Comparison of ENCODE assay signal across 33 cellular contexts in genomic region chr3:99690761-99691369, GRCh38. TPM values are rescaled to one million over a fixed set of nuclear protein-coding genes. Genes with fewer than 3 reads are reported as not detected.
"Had no signal": no experiment of that assay in that cellular context is flagged by ENCODE, and none has a peak within 500 bp of the region (broad histone marks: within the 10 kb centered on the region; RNA-seq: fewer than 3 reads in every experiment).

No MANE protein-coding gene starts in this region.

- H3K27ac Mint-ChIP-seq: activated CD4-positive, alpha-beta T cell treated with anti-CD3 and anti-CD28 coated beads, Interleukin-2, amount 10 ng/mL, durations not matched to agents 7 days and 5 days; activated CD8-positive, alpha-beta memory T cell treated with anti-CD3 and anti-CD28 coated beads, Interleukin-2, amount 10 ng/mL, durations not matched to agents 7 days and 5 days; activated CD8-positive, alpha-beta T cell treated with anti-CD3 and anti-CD28 coated beads, Interleukin-2, amount 10 ng/mL, durations not matched to agents 7 days and 5 days; activated naive CD4-positive, alpha-beta T cell treated with anti-CD3 and anti-CD28 coated beads for 36 hours; activated naive CD8-positive, alpha-beta T cell treated with anti-CD3 and anti-CD28 coated beads for 36 hours; nephron progenitor cell; stimulated activated naive B cell treated with anti-CD40 and anti-IgM and Interleukin-4, amounts not matched to agents 10 μg/mL and 1 μg/mL and 100 μg/mL, for 72 hours; WTC11 had no signal

- H3K9me3 Mint-ChIP-seq: activated CD4-positive, alpha-beta T cell treated with anti-CD3 and anti-CD28 coated beads, Interleukin-2, amount 10 ng/mL, durations not matched to agents 7 days and 5 days; activated naive CD4-positive, alpha-beta T cell treated with anti-CD3 and anti-CD28 coated beads for 36 hours; activated naive CD8-positive, alpha-beta T cell treated with anti-CD3 and anti-CD28 coated beads for 36 hours; nephron progenitor cell; stimulated activated naive B cell treated with anti-CD40 and anti-IgM and Interleukin-4, amounts not matched to agents 10 μg/mL and 1 μg/mL and 100 μg/mL, for 72 hours; WTC11 had no signal

- DNase-seq: activated CD4-positive, alpha-beta T cell treated with anti-CD3 and anti-CD28 coated beads for 1 hour; activated CD4-positive, alpha-beta T cell treated with anti-CD3 and anti-CD28 coated beads, Interleukin-2, amount 10 ng/mL, durations not matched to agents 7 days and 5 days; activated CD8-positive, alpha-beta memory T cell treated with anti-CD3 and anti-CD28 coated beads, Interleukin-2, amount 10 ng/mL, durations not matched to agents 7 days and 5 days; activated CD8-positive, alpha-beta T cell treated with anti-CD3 and anti-CD28 coated beads, Interleukin-2, amount 10 ng/mL, durations not matched to agents 7 days and 5 days; activated effector memory CD4-positive, alpha-beta T cell treated with anti-CD3 and anti-CD28 coated beads, Interleukin-2, amount 50 U/mL, for 16 hours; activated naive CD4-positive, alpha-beta T cell treated with anti-CD3 and anti-CD28 coated beads for 36 hours; activated naive CD8-positive, alpha-beta T cell treated with anti-CD3 and anti-CD28 coated beads for 36 hours; activated T-cell treated with anti-CD3 and anti-CD28 coated beads, Interleukin-2, amount 50 U/mL, for 48 hours; adrenal gland; aorta; body of pancreas; cerebellar nuclear complex; foreskin fibroblast; head of caudate nucleus; hippocampal formation; left cardiac atrium; left ventricle myocardium superior; nephron progenitor cell; pancreas; retina; sigmoid colon; small intestine; stimulated activated CD4-positive, alpha-beta T cell treated with anti-CD3 and anti-CD28 coated beads, Interleukin-1b, Interleukin-23, amount 100 ng/mL, for 48 hours; stimulated activated naive B cell treated with anti-CD40 and anti-IgM and Interleukin-4, amounts not matched to agents 10 μg/mL and 1 μg/mL and 100 μg/mL, for 72 hours; stomach; T-helper 2 cell; thyroid gland; upper lobe of left lung had no signal

- H3K36me3 Mint-ChIP-seq: activated CD8-positive, alpha-beta memory T cell treated with anti-CD3 and anti-CD28 coated beads, Interleukin-2, amount 10 ng/mL, durations not matched to agents 7 days and 5 days; activated naive CD8-positive, alpha-beta T cell treated with anti-CD3 and anti-CD28 coated beads for 36 hours; stimulated activated naive B cell treated with anti-CD40 and anti-IgM and Interleukin-4, amounts not matched to agents 10 μg/mL and 1 μg/mL and 100 μg/mL, for 72 hours; WTC11 had no signal

- H3K9me3 ChIP-seq: adrenal gland, body of pancreas, pancreas, prostate gland, sigmoid colon, stomach, thyroid gland, upper lobe of left lung had no signal

- H3K27me3 ChIP-seq: adrenal gland, body of pancreas, cardiac muscle cell, pancreas, sigmoid colon, stomach, thyroid gland, upper lobe of left lung had no signal

- H3K4me1 Mint-ChIP-seq: activated CD4-positive, alpha-beta T cell treated with anti-CD3 and anti-CD28 coated beads, Interleukin-2, amount 10 ng/mL, durations not matched to agents 7 days and 5 days; activated CD8-positive, alpha-beta memory T cell treated with anti-CD3 and anti-CD28 coated beads, Interleukin-2, amount 10 ng/mL, durations not matched to agents 7 days and 5 days; activated naive CD8-positive, alpha-beta T cell treated with anti-CD3 and anti-CD28 coated beads for 36 hours; nephron progenitor cell; stimulated activated naive B cell treated with anti-CD40 and anti-IgM and Interleukin-4, amounts not matched to agents 10 μg/mL and 1 μg/mL and 100 μg/mL, for 72 hours had no signal

- ATAC-seq: activated CD8-positive, alpha-beta memory T cell treated with anti-CD3 and anti-CD28 coated beads, Interleukin-2, amount 10 ng/mL, durations not matched to agents 7 days and 5 days; activated CD8-positive, alpha-beta T cell treated with anti-CD3 and anti-CD28 coated beads, Interleukin-2, amount 10 ng/mL, durations not matched to agents 7 days and 5 days; body of pancreas; esophagus mucosa; left cardiac atrium; left ventricle myocardium superior; pancreas; stimulated activated naive B cell treated with anti-CD40 and anti-IgM and Interleukin-4, amounts not matched to agents 10 μg/mL and 1 μg/mL and 100 μg/mL, for 72 hours; WTC11 had no signal

- H3K27ac ChIP-seq: adrenal gland, body of pancreas, cardiac muscle cell, coronary artery, pancreas, prostate gland, sigmoid colon, stomach, thyroid gland, upper lobe of left lung had no signal

- H3K4me1 ChIP-seq: adrenal gland, body of pancreas, pancreas, prostate gland, stomach, thyroid gland had no signal

- H3K4me3 ChIP-seq: adrenal gland, body of pancreas, cardiac muscle cell, coronary artery, pancreas, prostate gland, sigmoid colon, stomach, thyroid gland, upper lobe of left lung had no signal

- H3K4me3 Mint-ChIP-seq: activated CD4-positive, alpha-beta T cell treated with anti-CD3 and anti-CD28 coated beads, Interleukin-2, amount 10 ng/mL, durations not matched to agents 7 days and 5 days; activated CD8-positive, alpha-beta memory T cell treated with anti-CD3 and anti-CD28 coated beads, Interleukin-2, amount 10 ng/mL, durations not matched to agents 7 days and 5 days; activated CD8-positive, alpha-beta T cell treated with anti-CD3 and anti-CD28 coated beads, Interleukin-2, amount 10 ng/mL, durations not matched to agents 7 days and 5 days; activated naive CD4-positive, alpha-beta T cell treated with anti-CD3 and anti-CD28 coated beads for 36 hours; activated naive CD8-positive, alpha-beta T cell treated with anti-CD3 and anti-CD28 coated beads for 36 hours; nephron progenitor cell; stimulated activated naive B cell treated with anti-CD40 and anti-IgM and Interleukin-4, amounts not matched to agents 10 μg/mL and 1 μg/mL and 100 μg/mL, for 72 hours; WTC11 had no signal

RNA-seq across cellular contexts. Expression of gene COL8A1, which starts 52.5 kb away (rescaled TPM):
- total RNA-seq: activated naive CD8-positive, alpha-beta T cell treated with anti-CD3 and anti-CD28 coated beads for 36 hours had no signal
